In genomic region chr2:134138115-134138514, GRCh38 we compare ENCODE assay signal across 18 cellular contexts.
DNase-seq lines count a peak whose midpoint lies in the region; ATAC-seq, FAIRE-seq and TF ChIP-seq lines count a peak whose summit lies in the region.
"Had no signal": no experiment of that assay in that cellular context is flagged by ENCODE, and none has a peak within 500 bp of the region (broad histone marks: within the 10 kb centered on the region; RNA-seq: fewer than 3 reads in every experiment).

No MANE protein-coding gene starts in this region.

- FAIRE-seq in keratinocyte (lab: Jason Lieb, UNC) (no peak), kidney (lab: Jason Lieb, UNC) (no peak)
- FAIRE-seq: A204.1, H54, pancreas had no signal

- H3K36me3 ChIP-seq in heart left ventricle (no peaks in the 10 kb centered on the region), adipocyte (ENCODE audit: control insufficient read depth, insufficient read depth, low read length, severe bottlenecking) (no peaks in the 10 kb centered on the region), keratinocyte (ENCODE audit: control insufficient read depth in 2 of 2, extremely low read depth in 1 of 2, insufficient read depth in 2 of 2, low read length in 2 of 2) (no peaks in the 10 kb centered on the region), thyroid gland (no peaks in the 10 kb centered on the region), kidney (ENCODE audit: control insufficient read depth in 1 of 2, insufficient read depth in 2 of 2, low read length in 2 of 2) (no peaks in the 10 kb centered on the region)
- H3K36me3 ChIP-seq: pancreas had no signal

- no peak overlapping the region for H3K9ac ChIP-seq in adipocyte (ENCODE audit: low read length)
- no peak overlapping the region for H3K9ac ChIP-seq in keratinocyte (ENCODE audit: control insufficient read depth, extremely low read depth, insufficient read depth, low read length)
- H3K9ac ChIP-seq in kidney (ENCODE audit: low read length in 2 of 2) = no peak overlapping the region

- no peaks in the 10 kb centered on the region for H3K27me3 ChIP-seq in heart left ventricle
- H3K27me3 ChIP-seq in adipocyte (replicated peaks; ENCODE audit: control insufficient read depth, insufficient read depth, low read length) = no peaks in the 10 kb centered on the region
- H3K27me3 ChIP-seq in keratinocyte (ENCODE audit: control insufficient read depth, extremely low read depth, insufficient read depth, low read length) = no peaks in the 10 kb centered on the region
- no peaks in the 10 kb centered on the region for H3K27me3 ChIP-seq in thyroid gland
- H3K27me3 ChIP-seq: body of pancreas, pancreas had no signal

- peaks cover 57% of the 10 kb centered on the region for H3K79me2 ChIP-seq in keratinocyte (ENCODE audit: control insufficient read depth, insufficient read depth, low read length)

- no peak for TF ChIP-seq POLR2A in heart left ventricle (IDR thresholded peaks at IDR 0.05)
- TF ChIP-seq POLR2A in thyroid gland (IDR thresholded peaks at IDR 0.05) = no peak

- intact Hi-C loops in heart left ventricle (cut with DNase I) = loop anchor here in 4 of 10 donors (5.0 kb wide), 2 partner anchors 34 to 39 kb away; no protein-coding TSS in a partner anchor
- intact Hi-C loops in left ventricle myocardium superior (cut with micrococcal nuclease) = no loop called here
- intact Hi-C loops in thyroid gland (cut with DNase I) = no loop called here
- intact Hi-C loops in kidney (cut with DNase I) = no loop called here

- H3K4me2 ChIP-seq in keratinocyte (ENCODE audit: control insufficient read depth, extremely low read depth, insufficient read depth, low read depth, low read length) = peak overlapping the region; percentile 75

- WGBS in heart left ventricle, 4 donors = 70 to 87% (median 84%) methylated on average over 2 of the region's 2 CpGs
- 95 to 98% methylated on average over 2 of the region's 2 CpGs for WGBS in thyroid gland, 2 donors

- no peak for TF ChIP-seq CTCF in heart left ventricle (IDR thresholded peaks at IDR 0.05)
- no peak for TF ChIP-seq CTCF in keratinocyte (optimal IDR thresholded peaks at IDR 0.05 in 1 of 3, IDR thresholded peaks at IDR 0.05 in 1 of 3, conservative IDR thresholded peaks at IDR 0.05 in 1 of 3; ENCODE audit: extremely low read depth in 1 of 3, insufficient read depth in 2 of 3, low read length in 3 of 3)
- TF ChIP-seq CTCF in thyroid gland (IDR thresholded peaks at IDR 0.05) = no peak
- TF ChIP-seq CTCF in kidney (IDR thresholded peaks at IDR 0.05; ENCODE audit: borderline replicate concordance, extremely low read depth, insufficient read depth) = no peak

- H3K9me1 ChIP-seq in keratinocyte (ENCODE audit: control insufficient read depth, extremely low read depth, insufficient read depth, low read length) = peaks cover 4% of the 10 kb centered on the region

- dilution Hi-C loops in keratinocyte (cut with MboI; ENCODE audit: extremely low pct_ligation_motif_present, low sequenced_read_pairs) = no loop called here

- no peak overlapping the region for H3K4me3 ChIP-seq in heart left ventricle
- peak overlapping the region; percentile 51 for H3K4me3 ChIP-seq in adipocyte (ENCODE audit: low read length)
- H3K4me3 ChIP-seq in keratinocyte (ENCODE audit: control insufficient read depth in 2 of 3, extremely low read depth in 1 of 3, insufficient read depth in 2 of 3, low read depth in 1 of 3, low read length in 3 of 3) = no peak overlapping the region
- no peak overlapping the region for H3K4me3 ChIP-seq in thyroid gland (replicated peaks in 1 of 3)
- H3K4me3 ChIP-seq in kidney (ENCODE audit: low read length in 2 of 2) = no peak overlapping the region
- H3K4me3 ChIP-seq: body of pancreas had no signal

- no peaks in the 10 kb centered on the region for H4K20me1 ChIP-seq in keratinocyte (ENCODE audit: control insufficient read depth, extremely low read depth, insufficient read depth, low read length)

- H3K9me3 ChIP-seq in heart left ventricle (no peaks in the 10 kb centered on the region), adipocyte (ENCODE audit: control insufficient read depth, low read length) (no peaks in the 10 kb centered on the region), keratinocyte (ENCODE audit: control insufficient read depth, low read depth, low read length) (no peaks in the 10 kb centered on the region), thyroid gland (no peaks in the 10 kb centered on the region), kidney (ENCODE audit: control insufficient read depth in 1 of 2, low read length in 2 of 2) (no peaks in the 10 kb centered on the region)
- H3K9me3 ChIP-seq: body of pancreas, pancreas had no signal

- no peak for ATAC-seq in heart left ventricle
- no peak for ATAC-seq in left ventricle myocardium superior
- ATAC-seq in HG03280 (IDR thresholded peaks at IDR 0.05; ENCODE audit: unreplicated experiment) = no peak
- no peak for ATAC-seq in GM18858 (IDR thresholded peaks at IDR 0.05; ENCODE audit: unreplicated experiment)
- ATAC-seq: body of pancreas had no signal

- H2AFZ ChIP-seq in keratinocyte (ENCODE audit: control insufficient read depth, low read length) = no peak overlapping the region

- H3K4me1 ChIP-seq in heart left ventricle = peaks cover 16 to 97% (median 87%) of the 10 kb centered on the region in 12 donors
- peaks cover 19% of the 10 kb centered on the region for H3K4me1 ChIP-seq in adipocyte (ENCODE audit: control insufficient read depth, insufficient read depth, low read length)
- H3K4me1 ChIP-seq in keratinocyte (ENCODE audit: control insufficient read depth, extremely low read depth, insufficient read depth, low read length) = peaks cover 67% of the 10 kb centered on the region
- peaks cover 25 to 41% of the 10 kb centered on the region in 2 donors for H3K4me1 ChIP-seq in thyroid gland
- peaks cover 14 to 16% of the 10 kb centered on the region in 2 donors for H3K4me1 ChIP-seq in kidney (ENCODE audit: control insufficient read depth in 1 of 2, insufficient read depth in 1 of 2, low read depth in 1 of 2, low read length in 2 of 2)

- H3K27ac ChIP-seq in heart left ventricle (peak overlapping the region in 11 of 12 donors; percentile 4 to 89 (median 82)), keratinocyte (ENCODE audit: control insufficient read depth, insufficient read depth, low read length) (peak overlapping the region; percentile 75), thyroid gland (peak overlapping the region in 2 of 3 donors; percentile 18 to 63), kidney (ENCODE audit: low read depth in 2 of 2, low read length in 2 of 2) (no peak overlapping the region)

- DNase-seq in heart left ventricle (no peak), left ventricle myocardium superior (no peak), adipocyte (ENCODE audit: low read depth) (peak; percentile 30), keratinocyte (ENCODE audit: low read depth, low spot score) (no peak), thyroid gland (no peak), kidney (no peak)
- DNase-seq: activated CD4-positive, alpha-beta memory T cell treated with anti-CD3 and anti-CD28 coated beads, Interleukin-2, amount 10 ng/mL, durations not matched to agents 7 days and 5 days; body of pancreas; effector CD4-positive, alpha-beta T cell; NCI-H2107; NCI-H82; pancreas; SHP77; T1000 had no signal

Comparison
In these comparisons a context has a peak if more than half of its experiments do, and no peak if none do; other contexts are left out.
1. H3K27ac ChIP-seq: peak in heart left ventricle (11 of 12), keratinocyte (single experiment) and thyroid gland (2 of 3); none in kidney (0 of 2).